In the genomic region with DNA sequence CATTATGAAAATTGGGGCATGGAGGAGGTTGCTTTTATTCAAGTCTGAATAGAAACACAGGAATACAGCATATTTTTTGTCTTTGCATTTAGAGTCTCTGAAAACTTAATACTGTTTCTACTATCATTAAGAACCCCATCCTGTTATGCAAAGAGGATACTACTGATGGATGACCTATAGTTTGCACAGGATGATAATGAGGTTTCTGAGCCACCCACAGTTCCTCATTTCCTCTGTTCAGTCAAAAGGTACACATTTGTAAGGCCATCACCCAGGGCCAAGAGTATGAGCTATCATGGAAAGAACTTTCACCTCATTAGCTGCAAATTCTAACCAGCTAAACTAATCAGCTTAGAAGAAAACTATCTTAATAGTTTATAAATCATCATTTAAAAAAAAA, we compare ENCODE assay signal across 29 cellular contexts.
"Had no signal": no experiment of that assay in that cellular context is flagged by ENCODE, and none has a peak within 500 bp of the region (broad histone marks: within the 10 kb centered on the region; RNA-seq: fewer than 3 reads in every experiment).

No MANE protein-coding gene starts in this region.

- DNase-seq: activated CD4-positive, alpha-beta memory T cell treated with anti-CD3 and anti-CD28 coated beads for 36 hours; activated CD4-positive, alpha-beta T cell treated with anti-CD3 and anti-CD28 coated beads, Interleukin-2, amount 10 ng/mL, durations not matched to agents 24 days and 14 days; activated CD8-positive, alpha-beta memory T cell treated with anti-CD3 and anti-CD28 coated beads, Interleukin-2, amount 50 U/mL, for 4 hours; activated effector memory CD4-positive, alpha-beta T cell treated with anti-CD3 and anti-CD28 coated beads, Interleukin-2, amount 50 U/mL, for 16 hours; activated naive CD4-positive, alpha-beta T cell treated with anti-CD3 and anti-CD28 coated beads for 36 hours; activated naive CD8-positive, alpha-beta T cell treated with anti-CD3 and anti-CD28 coated beads for 36 hours; activated T-cell treated with anti-CD3 and anti-CD28 coated beads, Interleukin-2, amount 50 U/mL, for 1 hour; adrenal gland; aorta; body of pancreas; cerebellar nuclear complex; effector memory CD8-positive, alpha-beta T cell; head of caudate nucleus; hippocampal formation; left cardiac atrium; left ventricle myocardium superior; mammary epithelial cell; nephron progenitor cell; right lobe of liver; stimulated activated CD4-positive, alpha-beta T cell treated with anti-CD3 and anti-CD28 coated beads, Interleukin-12 subunit alpha, Interleukin-12 subunit beta, amount 100 ng/mL, for 4 hours; stimulated activated CD4-positive, alpha-beta T cell treated with anti-CD3 and anti-CD28 coated beads, Interleukin-4, amount 100 ng/mL, for 1 hour; stimulated activated naive CD8-positive, alpha-beta T cell treated with anti-CD3 and anti-CD28 coated beads, Interleukin-15, Interleukin-2, amounts not matched to agents 100 U/mL and 50 U/mL, for 24 hours; testis; transverse colon; WERI-Rb-1 had no signal

- H3K27ac ChIP-seq: adrenal gland, body of pancreas, coronary artery, neutrophil, right lobe of liver, testis, transverse colon, WERI-Rb-1 had no signal

- H3K27me3 ChIP-seq: adrenal gland, body of pancreas, neutrophil, right lobe of liver, testis, transverse colon had no signal

- H3K36me3 ChIP-seq: adrenal gland, neutrophil, right lobe of liver, transverse colon, WERI-Rb-1 had no signal

- H3K4me3 Mint-ChIP-seq: activated CD4-positive, alpha-beta memory T cell treated with anti-CD3 and anti-CD28 coated beads for 36 hours; activated CD4-positive, alpha-beta T cell treated with anti-CD3 and anti-CD28 coated beads, Interleukin-2, amount 10 ng/mL, durations not matched to agents 24 days and 14 days; activated naive CD4-positive, alpha-beta T cell treated with anti-CD3 and anti-CD28 coated beads for 36 hours; activated naive CD8-positive, alpha-beta T cell treated with anti-CD3 and anti-CD28 coated beads for 36 hours; activated T-helper 1 cell treated with anti-CD3 and anti-CD28 coated beads, Interleukin-12 subunit alpha, Interleukin-12 subunit beta, Interleukin-2, Interleukin-4 antibody, amounts not matched to agents 30 ng/mL and 10 ng/mL and 1 ng/mL, durations not matched to agents 14 hours and 24 hours and 36 hours; effector memory CD8-positive, alpha-beta T cell; nephron progenitor cell had no signal

- H3K9me3 ChIP-seq: adrenal gland, body of pancreas, neutrophil, right lobe of liver, testis, transverse colon had no signal

- H3K27ac Mint-ChIP-seq: activated CD4-positive, alpha-beta memory T cell treated with anti-CD3 and anti-CD28 coated beads for 36 hours; activated CD4-positive, alpha-beta T cell treated with anti-CD3 and anti-CD28 coated beads, Interleukin-2, amount 10 ng/mL, durations not matched to agents 24 days and 14 days; activated naive CD4-positive, alpha-beta T cell treated with anti-CD3 and anti-CD28 coated beads for 36 hours; activated naive CD8-positive, alpha-beta T cell treated with anti-CD3 and anti-CD28 coated beads for 36 hours; activated T-helper 1 cell treated with anti-CD3 and anti-CD28 coated beads, Interleukin-12 subunit alpha, Interleukin-12 subunit beta, Interleukin-2, Interleukin-4 antibody, amounts not matched to agents 30 ng/mL and 10 ng/mL and 1 ng/mL, durations not matched to agents 14 hours and 24 hours and 36 hours; effector memory CD8-positive, alpha-beta T cell; nephron progenitor cell had no signal

- H3K4me3 ChIP-seq: adrenal gland, body of pancreas, coronary artery, right lobe of liver, testis, transverse colon had no signal

- H3K9me3 Mint-ChIP-seq: activated CD4-positive, alpha-beta T cell treated with anti-CD3 and anti-CD28 coated beads, Interleukin-2, amount 10 ng/mL, durations not matched to agents 24 days and 14 days; activated T-helper 1 cell treated with anti-CD3 and anti-CD28 coated beads, Interleukin-12 subunit alpha, Interleukin-12 subunit beta, Interleukin-2, Interleukin-4 antibody, amounts not matched to agents 30 ng/mL and 10 ng/mL and 1 ng/mL, durations not matched to agents 14 hours and 24 hours and 36 hours; nephron progenitor cell had no signal

- H3K36me3 Mint-ChIP-seq: activated CD4-positive, alpha-beta memory T cell treated with anti-CD3 and anti-CD28 coated beads for 36 hours; activated naive CD8-positive, alpha-beta T cell treated with anti-CD3 and anti-CD28 coated beads for 36 hours had no signal

- ATAC-seq: activated CD4-positive, CD25-positive, alpha-beta regulatory T cell treated with anti-CD3 and anti-CD28 coated beads, Interleukin-2, amount 50 U/mL, for 24 hours; body of pancreas; effector memory CD8-positive, alpha-beta T cell; left cardiac atrium; left ventricle myocardium superior; stimulated activated naive CD8-positive, alpha-beta T cell treated with anti-CD3 and anti-CD28 coated beads, Interleukin-15, Interleukin-2, amounts not matched to agents 100 U/mL and 50 U/mL, for 24 hours had no signal

- H3K4me1 Mint-ChIP-seq: activated CD4-positive, alpha-beta T cell treated with anti-CD3 and anti-CD28 coated beads, Interleukin-2, amount 10 ng/mL, durations not matched to agents 24 days and 14 days; activated naive CD8-positive, alpha-beta T cell treated with anti-CD3 and anti-CD28 coated beads for 36 hours; nephron progenitor cell had no signal

- H3K27me3 Mint-ChIP-seq: activated CD4-positive, alpha-beta memory T cell treated with anti-CD3 and anti-CD28 coated beads for 36 hours; activated CD4-positive, alpha-beta T cell treated with anti-CD3 and anti-CD28 coated beads, Interleukin-2, amount 10 ng/mL, durations not matched to agents 24 days and 14 days; activated naive CD8-positive, alpha-beta T cell treated with anti-CD3 and anti-CD28 coated beads for 36 hours; effector memory CD8-positive, alpha-beta T cell had no signal

- H3K4me1 ChIP-seq: adrenal gland, body of pancreas, right lobe of liver, testis, transverse colon had no signal
